In the genomic region with DNA sequence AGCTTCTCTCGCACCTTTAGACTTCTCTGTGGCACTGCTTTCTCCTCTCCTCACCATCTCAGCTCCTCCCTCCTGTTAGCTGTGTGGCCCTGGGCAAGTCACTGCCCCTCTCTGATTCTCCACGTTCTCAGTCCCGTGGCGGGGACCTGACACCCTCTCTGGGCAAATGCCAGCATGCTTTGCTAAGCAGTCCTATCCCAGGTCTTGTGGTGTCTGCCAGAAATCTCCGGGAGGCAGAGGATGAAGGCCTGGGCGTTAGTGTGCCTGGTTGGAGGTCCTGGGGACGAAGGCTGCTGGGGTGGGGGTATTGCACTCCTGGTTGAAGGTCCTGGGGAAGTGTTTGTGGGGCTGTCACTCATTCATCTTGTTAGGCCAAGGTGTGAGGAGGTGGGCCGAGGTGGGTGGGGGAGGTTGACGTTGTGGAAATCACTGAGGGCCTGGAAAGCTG, we compare ENCODE assay signal across 5 cellular contexts. TPM values are rescaled to one million over a fixed set of nuclear protein-coding genes. Genes with fewer than 3 reads are reported as not detected.
"Had no signal": no experiment of that assay in that cellular context is flagged by ENCODE, and none has a peak within 500 bp of the region (broad histone marks: within the 10 kb centered on the region; RNA-seq: fewer than 3 reads in every experiment).

No MANE protein-coding gene starts in this region.

RNA-seq across cellular contexts. Expression of a gene that starts 54.4 kb away (rescaled TPM):
- total RNA-seq: activated B cell treated with CpG ODN at 0.5 μM for 24 hours; activated CD4-positive, alpha-beta T cell treated with anti-CD3 and anti-CD28 coated beads, Interleukin-2, amount 10 ng/mL, durations not matched to agents 24 days and 14 days; activated CD8-positive, alpha-beta memory T cell treated with anti-CD3 and anti-CD28 coated beads, Interleukin-2, amount 10 ng/mL, durations not matched to agents 7 days and 5 days; activated naive CD8-positive, alpha-beta T cell treated with anti-CD3 and anti-CD28 coated beads for 36 hours had no signal
- polyA plus RNA-seq: IgD-negative memory B cell had no signal
